ENCODE assay signal across 8 cellular contexts in the genomic region with DNA sequence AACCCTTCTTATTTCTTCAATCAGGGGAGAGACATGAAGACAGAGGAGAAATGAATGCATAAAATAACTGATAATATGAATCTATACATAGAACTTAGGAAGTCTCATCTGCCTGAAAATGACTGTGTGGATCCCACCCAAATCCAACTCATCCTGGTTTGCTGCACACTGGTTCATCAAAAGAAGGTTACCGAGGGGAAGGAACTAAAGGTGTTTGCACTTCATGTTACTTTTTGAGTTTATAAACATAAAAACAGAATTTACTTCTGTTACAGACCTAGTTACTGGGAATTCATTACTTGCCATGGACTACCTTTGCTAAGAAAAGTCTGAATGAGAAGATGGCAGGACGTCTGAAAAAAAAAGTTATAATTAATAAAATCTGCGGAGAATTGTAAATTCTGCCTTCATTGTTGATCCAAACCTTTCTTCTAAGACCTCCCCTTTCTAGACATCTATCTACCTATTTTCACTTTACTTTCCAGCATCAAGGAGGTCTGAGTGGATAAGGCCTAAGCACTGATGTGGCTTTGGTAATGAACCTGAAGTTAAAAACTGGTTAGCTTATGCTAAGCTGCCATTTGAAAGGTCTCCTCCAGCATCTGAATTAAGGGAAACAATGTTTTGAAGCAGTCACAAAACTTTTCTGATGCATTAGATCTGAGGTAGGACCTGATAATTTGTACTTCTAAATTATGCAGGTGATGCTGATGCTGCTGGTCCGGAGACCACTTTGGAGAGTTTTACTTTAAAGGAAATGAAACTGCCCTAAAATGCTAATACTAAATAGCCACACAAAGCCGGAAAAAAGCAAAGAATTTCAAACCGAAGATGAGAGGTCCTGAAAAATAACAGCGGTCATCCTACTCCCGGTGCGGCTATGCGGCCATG.
DNase-seq lines count a peak whose midpoint lies in the region; ATAC-seq and TF ChIP-seq lines count a peak whose summit lies in the region.

No MANE protein-coding gene starts in this region.

- H3K36me3 ChIP-seq in iPS DF 6.9 (ENCODE audit: control insufficient read depth, insufficient read depth, low read length) (no peaks in the 10 kb centered on the region), suprapubic skin (no peaks in the 10 kb centered on the region)

- TF ChIP-seq EP300 in suprapubic skin (IDR thresholded peaks at IDR 0.05): no peak

- no peaks in the 10 kb centered on the region for H3K9me3 Mint-ChIP-seq in stimulated activated naive CD8-positive, alpha-beta T cell treated with anti-CD3 and anti-CD28 coated beads, Interleukin-15, Interleukin-2, amounts not matched to agents 100 ng/mL and 50 ng/mL, for 24 hours

- ATAC-seq in stimulated activated naive CD8-positive, alpha-beta T cell treated with anti-CD3 and anti-CD28 coated beads, Interleukin-15, Interleukin-2, amounts not matched to agents 100 U/mL and 50 U/mL, for 24 hours: no peak
- no peak for ATAC-seq in GM18867 (IDR thresholded peaks at IDR 0.05; ENCODE audit: unreplicated experiment)

- H3K27ac ChIP-seq in iPS DF 6.9 (ENCODE audit: low read length) (no peak overlapping the region), suprapubic skin (peak overlapping the region; percentile 97)

- TF ChIP-seq CTCF in WI38 (IDR thresholded peaks at IDR 0.05; ENCODE audit: low read depth, low read length) (no peak), suprapubic skin (IDR thresholded peaks at IDR 0.05) (no peak)

- WGBS in iPS DF 6.9 (ENCODE audit: insufficient coverage, insufficient read length): no CpG with 5 or more reads among the region's 10 CpGs
- WGBS in suprapubic skin: 20% methylated on average over 10 of the region's 10 CpGs

- H3K9me3 ChIP-seq in iPS DF 6.9 (ENCODE audit: control insufficient read depth, insufficient read depth, low read length): no peaks in the 10 kb centered on the region
- H3K9me3 ChIP-seq in suprapubic skin: no peaks in the 10 kb centered on the region

- TF ChIP-seq POLR2A in suprapubic skin (IDR thresholded peaks at IDR 0.05): no peak

- H3K4me3 Mint-ChIP-seq in stimulated activated naive CD8-positive, alpha-beta T cell treated with anti-CD3 and anti-CD28 coated beads, Interleukin-15, Interleukin-2, amounts not matched to agents 100 ng/mL and 50 ng/mL, for 24 hours: peak overlapping the region; percentile 96

- peaks cover 3% of the 10 kb centered on the region for H3K36me3 Mint-ChIP-seq in stimulated activated naive CD8-positive, alpha-beta T cell treated with anti-CD3 and anti-CD28 coated beads, Interleukin-15, Interleukin-2, amounts not matched to agents 100 ng/mL and 50 ng/mL, for 24 hours (ENCODE audit: low read depth)

- peak overlapping the region; percentile 98 for H3K27ac Mint-ChIP-seq in stimulated activated naive CD8-positive, alpha-beta T cell treated with anti-CD3 and anti-CD28 coated beads, Interleukin-15, Interleukin-2, amounts not matched to agents 100 ng/mL and 50 ng/mL, for 24 hours

- H3K27me3 Mint-ChIP-seq in stimulated activated naive CD8-positive, alpha-beta T cell treated with anti-CD3 and anti-CD28 coated beads, Interleukin-15, Interleukin-2, amounts not matched to agents 100 ng/mL and 50 ng/mL, for 24 hours: no peaks in the 10 kb centered on the region

- no peak for DNase-seq in stimulated activated naive CD8-positive, alpha-beta T cell treated with anti-CD3 and anti-CD28 coated beads, Interleukin-15, Interleukin-2, amounts not matched to agents 100 U/mL and 50 U/mL, for 24 hours
- DNase-seq in iPS DF 6.9 (ENCODE audit: low read depth, low spot score): no peak
- no peak for DNase-seq in suprapubic skin (ENCODE audit: low spot score in 2 of 2)
- DNase-seq in NCI-H1092 (lab: John Stamatoyannopoulos, UW): no peak
- DNase-seq in stimulated activated CD4-positive, alpha-beta T cell treated with anti-CD3 and anti-CD28 coated beads, Interleukin-4, amount 100 ng/mL, for 4 hours: no peak

- H3K4me1 ChIP-seq in iPS DF 6.9 (ENCODE audit: control insufficient read depth, insufficient read depth, low read length): no peaks in the 10 kb centered on the region
- H3K4me1 ChIP-seq in suprapubic skin: peaks cover 17% of the 10 kb centered on the region

- H3K4me3 ChIP-seq in WI38 (ENCODE audit: low read depth, low read length) (peak overlapping the region; percentile 68), iPS DF 6.9 (ENCODE audit: low read length) (peak overlapping the region; percentile 33; the same call in 1 of the 2 replicates), suprapubic skin (peak overlapping the region; percentile 78)

- peaks cover 50% of the 10 kb centered on the region for H3K4me1 Mint-ChIP-seq in stimulated activated naive CD8-positive, alpha-beta T cell treated with anti-CD3 and anti-CD28 coated beads, Interleukin-15, Interleukin-2, amounts not matched to agents 100 ng/mL and 50 ng/mL, for 24 hours (ENCODE audit: low read depth)

- H3K27me3 ChIP-seq in iPS DF 6.9 (ENCODE audit: control insufficient read depth, insufficient read depth, low read length) (no peaks in the 10 kb centered on the region), suprapubic skin (no peaks in the 10 kb centered on the region)
